In the genomic region with DNA sequence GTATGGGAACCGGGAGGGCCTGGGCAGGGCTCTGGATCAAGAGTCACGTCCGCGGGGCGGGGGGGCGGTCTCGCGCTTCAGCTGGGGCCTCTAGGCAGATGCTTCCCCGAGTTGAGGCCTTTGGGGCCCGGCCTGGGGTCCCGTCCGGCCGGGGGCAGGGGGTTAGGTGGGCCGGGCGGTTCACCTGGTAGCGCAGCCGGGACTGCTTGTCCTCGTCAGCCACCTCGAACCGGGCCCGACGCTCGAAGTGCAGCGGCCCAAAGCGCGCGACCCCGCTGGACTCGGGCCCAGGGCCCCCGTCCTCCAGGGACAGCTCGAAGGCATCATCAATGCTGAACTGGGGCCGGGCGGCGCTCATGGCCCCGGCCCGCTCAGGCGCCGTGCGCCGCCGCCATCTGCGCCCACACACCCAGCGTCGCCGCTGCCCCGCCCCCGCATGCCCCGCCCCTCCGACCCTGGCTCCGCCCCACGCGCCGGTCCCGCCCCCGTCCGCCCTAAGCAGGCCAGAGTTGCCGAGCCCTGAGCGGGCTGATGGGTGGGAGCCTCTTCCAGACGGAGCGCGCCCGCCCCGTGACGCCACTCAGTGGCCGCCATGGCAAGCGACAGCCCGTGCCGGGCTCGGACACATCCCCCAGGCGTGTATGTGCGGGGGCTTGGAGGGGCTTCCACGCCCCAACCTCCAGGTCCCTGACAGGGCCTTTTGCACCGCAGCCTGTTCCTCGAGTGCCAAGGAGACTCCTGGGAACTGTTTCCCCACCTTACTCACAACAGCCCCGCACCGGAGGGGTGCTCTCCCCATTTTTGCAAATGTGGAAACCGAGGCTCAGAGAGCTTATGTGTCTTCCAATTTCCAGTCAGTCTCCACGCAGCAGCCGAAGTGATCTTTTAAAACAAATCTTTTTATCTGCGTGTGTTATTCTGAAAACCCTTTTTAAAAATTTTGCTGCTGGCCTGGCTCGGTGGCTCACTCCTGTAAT, we compare ENCODE assay signal across 8 cellular contexts. TPM values are rescaled to one million over a fixed set of nuclear protein-coding genes. Genes with fewer than 3 reads are reported as not detected.
A peak's percentile ranks its signal among the peaks of the same experiment; 100 is the strongest.
DNase-seq lines count a peak whose midpoint lies in the region; ATAC-seq and TF ChIP-seq lines count a peak whose summit lies in the region.

A gene with protein sequence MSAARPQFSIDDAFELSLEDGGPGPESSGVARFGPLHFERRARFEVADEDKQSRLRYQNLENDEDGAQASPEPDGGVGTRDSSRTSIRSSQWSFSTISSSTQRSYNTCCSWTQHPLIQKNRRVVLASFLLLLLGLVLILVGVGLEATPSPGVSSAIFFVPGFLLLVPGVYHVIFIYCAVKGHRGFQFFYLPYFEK (minus strand): TSS at position 417 of the 977 bp plus-strand sequence. CDS start 59 bp downstream, at position 358.

- H3K36me3 Mint-ChIP-seq in activated T-cell treated with anti-CD3 and anti-CD28 coated beads, Interleukin-2, amount 50 U/mL, for 24 hours (ENCODE audit: low read depth): peaks cover 20% of the 10 kb centered on the region

- H3K4me1 ChIP-seq in mucosa of stomach (ENCODE audit: control insufficient read depth, insufficient read depth, low read length): peaks cover 37% of the 10 kb centered on the region

- peak within 1 kb of the TSS; percentile 94 for H3K27ac Mint-ChIP-seq in activated T-cell treated with anti-CD3 and anti-CD28 coated beads, Interleukin-2, amount 50 U/mL, for 24 hours

- peaks cover 39% of the 10 kb centered on the region for H3K4me1 Mint-ChIP-seq in activated T-cell treated with anti-CD3 and anti-CD28 coated beads, Interleukin-2, amount 50 U/mL, for 24 hours (ENCODE audit: low read depth)

- DNase-seq in D341Med (ENCODE audit: low spot score) (peak; percentile 98), HuH-7.5 (ENCODE audit: low spot score) (peak; percentile 100), erythroblast (lab: John Stamatoyannopoulos, UW) (peak; percentile 96 to 98)
- peak; percentile 95 for DNase-seq in activated T-cell treated with anti-CD3 and anti-CD28 coated beads, Interleukin-2, amount 50 U/mL, for 24 hours
- DNase-seq in stimulated activated CD8-positive, alpha-beta memory T cell treated with anti-CD3 and anti-CD28 coated beads, Interleukin-4, amount 100 ng/mL, for 48 hours: peak; percentile 93

- H3K27me3 Mint-ChIP-seq in activated T-cell treated with anti-CD3 and anti-CD28 coated beads, Interleukin-2, amount 50 U/mL, for 24 hours: no peaks in the 10 kb centered on the region

- peak; percentile 76 for TF ChIP-seq POLR2A in erythroblast (IDR thresholded peaks at IDR 0.05; ENCODE audit: low read length)

- peak within 1 kb of the TSS; percentile 91 for H3K4me3 Mint-ChIP-seq in activated T-cell treated with anti-CD3 and anti-CD28 coated beads, Interleukin-2, amount 50 U/mL, for 24 hours

- no peaks in the 10 kb centered on the region for H3K9me3 Mint-ChIP-seq in activated T-cell treated with anti-CD3 and anti-CD28 coated beads, Interleukin-2, amount 50 U/mL, for 24 hours

- H3K9ac ChIP-seq in mucosa of stomach (ENCODE audit: low read length): peak within 1 kb of the TSS; percentile 88

- ATAC-seq in GM21390 (IDR thresholded peaks at IDR 0.05; ENCODE audit: unreplicated experiment): peak; percentile 64

- peak within 1 kb of the TSS; percentile 86 for H3K4me3 ChIP-seq in mucosa of stomach (ENCODE audit: low read length)

- H3K27me3 ChIP-seq in mucosa of stomach (ENCODE audit: control insufficient read depth, insufficient read depth, low read length): no peaks in the 10 kb centered on the region

- H3K36me3 ChIP-seq in mucosa of stomach (ENCODE audit: control insufficient read depth, insufficient read depth, low read length): no peaks in the 10 kb centered on the region

- no peaks in the 10 kb centered on the region for H3K9me3 ChIP-seq in mucosa of stomach (ENCODE audit: control insufficient read depth, low read length)

TF ChIP-seq in PFSK-1, 5 proteins besides CTCF, POLR2A, EP300 and RAD21:
- TF ChIP-seq FOXP2 (optimal IDR thresholded peaks at IDR 0.05; ENCODE audit: borderline replicate concordance, extremely low read depth, extremely low read length, insufficient read depth): peak; percentile 83
- 0 out of 2 replicates have a peak, but pooled peaks have one; percentile 75 for TF ChIP-seq TAF1 (IDR thresholded peaks at IDR 0.05; ENCODE audit: borderline replicate concordance, insufficient read depth, low read length)
- TF ChIP-seq POLR2AphosphoS5 (IDR thresholded peaks at IDR 0.05; ENCODE audit: low read depth, low read length): peak; percentile 84
- 0 out of 4 replicates have a peak, but pooled peaks of 1 of the 2 experiments have one; percentile 27 for TF ChIP-seq REST (IDR thresholded peaks at IDR 0.05; ENCODE audit: insufficient read depth in 1 of 2, low read depth in 2 of 2, low read length in 2 of 2)
- peak; percentile 60; the same call in 1 of the 2 replicates for TF ChIP-seq SIN3A (IDR thresholded peaks at IDR 0.05; ENCODE audit: borderline replicate concordance, insufficient read depth, low read length)

RNA-seq across cellular contexts. Expression of the gene that starts here (rescaled TPM):
- 36.0 TPM for polyA plus RNA-seq in PFSK-1 (2012; ENCODE audit: insufficient read length, low read depth)

Comparison
In these comparisons a context has a peak if more than half of its experiments do, and no peak if none do; other contexts are left out.
1. Peak in every context shown above with its lines: DNase-seq, ATAC-seq and H3K4me3 ChIP-seq.